25 cellular contexts compared by ENCODE assay signal in genomic region chr5:2493356-2493755, GRCh38.
DNase-seq lines count a peak whose midpoint lies in the region; FAIRE-seq and TF ChIP-seq lines count a peak whose summit lies in the region.
"Had no signal": no experiment of that assay in that cellular context is flagged by ENCODE, and none has a peak within 500 bp of the region (broad histone marks: within the 10 kb centered on the region; RNA-seq: fewer than 3 reads in every experiment).

No MANE protein-coding gene starts in this region.

- no peak overlapping the region for H4K5ac ChIP-seq in H1 (ENCODE audit: insufficient read length, low read depth, low read length)

- no peak overlapping the region for H3K4me3 Mint-ChIP-seq in neural progenitor cell
- H3K4me3 Mint-ChIP-seq: CD14-positive monocyte; CD4-positive, alpha-beta T cell; CD8-positive, alpha-beta memory T cell; H9 had no signal

- H3K36me3 ChIP-seq in H1 (ENCODE audit: control insufficient read depth in 2 of 4, insufficient read depth in 4 of 4, low read length in 3 of 4) = no peaks in the 10 kb centered on the region
- no peaks in the 10 kb centered on the region for H3K36me3 ChIP-seq in neural progenitor cell
- H3K36me3 ChIP-seq in esophagus squamous epithelium = no peaks in the 10 kb centered on the region
- H3K36me3 ChIP-seq: BE2C; BLaER1 treated with 17β-estradiol and CSF1 and Interleukin-3, amounts not matched to agents 10 nM and 100 nM had no signal

- no peak for TF ChIP-seq RAD21 in H1 (IDR thresholded peaks at IDR 0.05 in 1 of 2, conservative IDR thresholded peaks at IDR 0.05 in 1 of 2; ENCODE audit: low read depth in 2 of 2, low read length in 2 of 2)

- peak; percentile 28 for FAIRE-seq in HTR-8/SVneo (lab: Jason Lieb, UNC)
- no peak for FAIRE-seq in H1 (lab: Jason Lieb, UNC)
- peak; percentile 82 for FAIRE-seq in urothelium cell line (lab: Jason Lieb, UNC)
- FAIRE-seq: A549, D721Med, GM12878, GM19239 had no signal

- H3K4me1 Mint-ChIP-seq in neural progenitor cell = peaks cover 16% of the 10 kb centered on the region
- H3K4me1 Mint-ChIP-seq: CD14-positive monocyte; CD8-positive, alpha-beta memory T cell had no signal

- H3K4me1 ChIP-seq in H1 (replicated peaks in 1 of 4; ENCODE audit: control insufficient read depth in 3 of 4, insufficient read depth in 4 of 4, low read length in 3 of 4) (peaks cover 0 to 2% (median 0%) of the 10 kb centered on the region in 4 experiments; a peak in 3 of 7 replicates), neural progenitor cell (peaks cover 22% of the 10 kb centered on the region), esophagus squamous epithelium (no peaks in the 10 kb centered on the region)
- H3K4me1 ChIP-seq: A549; BE2C; BLaER1 treated with 17β-estradiol and CSF1 and Interleukin-3, amounts not matched to agents 10 nM and 100 nM had no signal

- H2AK5ac ChIP-seq in H1 (ENCODE audit: low read depth, low read length) = no peak overlapping the region

- H3K79me2 ChIP-seq in H1 (ENCODE audit: control insufficient read depth in 1 of 2, insufficient read depth in 2 of 2, low read length in 2 of 2) = no peaks in the 10 kb centered on the region
- no peaks in the 10 kb centered on the region for H3K79me2 ChIP-seq in neural progenitor cell (ENCODE audit: low read depth)

- WGBS in H1 (ENCODE audit: extremely low coverage in 1 of 2, insufficient coverage in 1 of 2, insufficient read length in 1 of 2, insufficient replicate concordance in 2 of 2, low coverage in 1 of 2, low lambda C conversion rate in 2 of 2, missing lambda C conversion rate in 1 of 2), 2 experiments = 92% methylated on average over 8 of the region's 8 CpGs; no CpG with 5 or more reads in 1 of the 2 experiments
- WGBS in esophagus squamous epithelium, 2 donors = 70 to 85% methylated on average over 8 of the region's 8 CpGs

- H3K27ac ChIP-seq in H1 (ENCODE audit: low read depth, low read length) = no peak overlapping the region
- no peak overlapping the region for H3K27ac ChIP-seq in neural progenitor cell
- no peak overlapping the region for H3K27ac ChIP-seq in esophagus squamous epithelium
- H3K27ac ChIP-seq: A549; BLaER1 treated with 17β-estradiol and CSF1 and Interleukin-3, amounts not matched to agents 10 nM and 100 nM; GM23248 had no signal

- POLR2A ChIA-PET in H1 (lab: Charles Lee; ENCODE audit: partially characterized antibody) = no interaction called here

- CTCF ChIA-PET in H1 (lab: Charles Lee; ENCODE audit: partially characterized antibody) = no interaction called here

- no peak overlapping the region for H2AFZ ChIP-seq in H1 (ENCODE audit: low read length)
- H2AFZ ChIP-seq in neural progenitor cell (replicated peaks) = no peak overlapping the region
- H2AFZ ChIP-seq: GM23248 had no signal

- H3K79me1 ChIP-seq in H1 (ENCODE audit: low read depth, low read length) = no peaks in the 10 kb centered on the region

- H3K9ac ChIP-seq in H1 (replicated peaks in 1 of 4; ENCODE audit: extremely low read depth in 1 of 4, low read depth in 3 of 4, low read length in 3 of 4) (no peak overlapping the region), neural progenitor cell (no peak overlapping the region)
- H3K9ac ChIP-seq: BLaER1 treated with 17β-estradiol and CSF1 and Interleukin-3, amounts not matched to agents 10 nM and 100 nM; GM23248 had no signal

- H3K4ac ChIP-seq in H1 (replicated peaks; ENCODE audit: insufficient read length, low read depth, low read length) = no peak overlapping the region

- peaks cover 21% of the 10 kb centered on the region for H3F3A ChIP-seq in neural progenitor cell (ENCODE audit: low read depth)

- no peak for DNase-seq in HTR-8/SVneo (ENCODE audit: insufficient read length, low spot score)
- no peak for DNase-seq in H1 (ENCODE audit: low read depth in 1 of 2, low spot score in 2 of 2)
- DNase-seq in neural progenitor cell (ENCODE audit: low spot score) = no peak
- DNase-seq in urothelium cell line (ENCODE audit: low spot score) = no peak
- no peak for DNase-seq in esophagus squamous epithelium (lab: John Stamatoyannopoulos, UW)
- DNase-seq in dermis blood vessel endothelial cell = no peak
- DNase-seq in NOMO-1 treated with DMSO at 0.1 percent for 48 hours (lab: John Stamatoyannopoulos, UW; ENCODE audit: unreplicated experiment) = no peak
- DNase-seq: 8988T; ACHN; AML-193; BE2C; CD4-positive, alpha-beta T cell; CD8-positive, alpha-beta memory T cell; DMS 273 treated with DMSO at 0.1 percent for 48 hours; DMS79; EL; GDM1; GM23248; H9 had no signal

- H3K56ac ChIP-seq in H1 (replicated peaks; ENCODE audit: insufficient read length, low read depth, low read length) = no peak overlapping the region

- H3K9me3 Mint-ChIP-seq in neural progenitor cell = peaks cover 4% of the 10 kb centered on the region
- H3K9me3 Mint-ChIP-seq: CD4-positive, alpha-beta T cell had no signal

- no peaks in the 10 kb centered on the region for H3K36me3 Mint-ChIP-seq in neural progenitor cell
- H3K36me3 Mint-ChIP-seq: CD14-positive monocyte; CD8-positive, alpha-beta memory T cell had no signal

- H3K27ac Mint-ChIP-seq in neural progenitor cell = peak overlapping the region; percentile 60
- H3K27ac Mint-ChIP-seq: CD14-positive monocyte; CD4-positive, alpha-beta T cell; CD8-positive, alpha-beta memory T cell; H9 had no signal

- H2BK120ac ChIP-seq in H1 (replicated peaks; ENCODE audit: low read depth, low read length) = no peak overlapping the region

- H3K9me3 ChIP-seq in H1 (ENCODE audit: insufficient read depth in 2 of 2, low read depth in 1 of 2, low read length in 1 of 2) = peaks cover 4 to 6% of the 10 kb centered on the region in 2 experiments; a peak in 2 of 4 replicates
- H3K9me3 ChIP-seq in neural progenitor cell (ENCODE audit: low read depth) = no peaks in the 10 kb centered on the region
- no peaks in the 10 kb centered on the region for H3K9me3 ChIP-seq in esophagus squamous epithelium
- H3K9me3 ChIP-seq: A549; BLaER1 treated with 17β-estradiol and CSF1 and Interleukin-3, amounts not matched to agents 10 nM and 100 nM had no signal

- no peak overlapping the region for H2BK20ac ChIP-seq in H1 (ENCODE audit: low read length)

- intact Hi-C loops in esophagus squamous epithelium (cut with DNase I) = no loop called here

- no peak overlapping the region for H3K14ac ChIP-seq in H1 (ENCODE audit: insufficient read length)

- no peak overlapping the region for H3K4me2 ChIP-seq in H1 (ENCODE audit: insufficient read depth in 1 of 2, low read depth in 2 of 2, low read length in 2 of 2)
- no peak overlapping the region for H3K4me2 ChIP-seq in neural progenitor cell
- H3K4me2 ChIP-seq: A549; BLaER1 treated with 17β-estradiol and CSF1 and Interleukin-3, amounts not matched to agents 10 nM and 100 nM had no signal

- no peak overlapping the region for H3K18ac ChIP-seq in H1 (ENCODE audit: extremely low read depth, low read length)

- no peak overlapping the region for H3K23ac ChIP-seq in H1 (ENCODE audit: insufficient read length)

- peaks cover 8% of the 10 kb centered on the region for H3K27me3 Mint-ChIP-seq in neural progenitor cell (ENCODE audit: insufficient read depth, low read depth)
- H3K27me3 Mint-ChIP-seq: CD4-positive, alpha-beta T cell; CD8-positive, alpha-beta memory T cell had no signal

- TF ChIP-seq EP300 in H1 (IDR thresholded peaks at IDR 0.05; ENCODE audit: borderline replicate concordance in 1 of 2, low read depth in 2 of 2, low read length in 2 of 2) = no peak

- H2BK5ac ChIP-seq in H1 (ENCODE audit: low read depth, low read length) = no peak overlapping the region

- H2BK12ac ChIP-seq in H1 (ENCODE audit: low read depth, low read length) = no peak overlapping the region

- H3K4me3 ChIP-seq in H1 (ENCODE audit: extremely low read depth in 1 of 4, insufficient read depth in 2 of 4, low read depth in 3 of 4, low read length in 4 of 4) = no peak overlapping the region
- no peak overlapping the region for H3K4me3 ChIP-seq in neural progenitor cell
- no peak overlapping the region for H3K4me3 ChIP-seq in esophagus squamous epithelium
- H3K4me3 ChIP-seq: A549; BLaER1 treated with 17β-estradiol and CSF1 and Interleukin-3, amounts not matched to agents 10 nM and 100 nM; GM12878; GM23248 had no signal

- TF ChIP-seq POLR2A in H1 (IDR thresholded peaks at IDR 0.05; ENCODE audit: control extremely low read depth in 1 of 2, low read depth in 2 of 2, low read length in 2 of 2) (no peak), esophagus squamous epithelium (IDR thresholded peaks at IDR 0.05) (no peak)

- H3K27me3 ChIP-seq in H1 (replicated peaks in 1 of 4; ENCODE audit: control insufficient read depth in 3 of 4, extremely low read depth in 1 of 4, insufficient read depth in 3 of 4, low read length in 3 of 4) (no peaks in the 10 kb centered on the region), neural progenitor cell (no peaks in the 10 kb centered on the region), esophagus squamous epithelium (no peaks in the 10 kb centered on the region)
- H3K27me3 ChIP-seq: BE2C; BLaER1 treated with 17β-estradiol and CSF1 and Interleukin-3, amounts not matched to agents 10 nM and 100 nM had no signal

- no peak overlapping the region for H4K8ac ChIP-seq in H1 (ENCODE audit: extremely low read depth, insufficient read depth, low read length)

- H4K20me1 ChIP-seq in H1 (replicated peaks in 1 of 2; ENCODE audit: control insufficient read depth in 1 of 2, insufficient read depth in 2 of 2, low read length in 2 of 2) (no peaks in the 10 kb centered on the region), neural progenitor cell (ENCODE audit: low read depth) (no peaks in the 10 kb centered on the region)
- H4K20me1 ChIP-seq: BLaER1 treated with 17β-estradiol and CSF1 and Interleukin-3, amounts not matched to agents 10 nM and 100 nM had no signal

- TF ChIP-seq CTCF in H1 (IDR thresholded peaks at IDR 0.05; ENCODE audit: control extremely low read depth in 1 of 3, insufficient read depth in 1 of 3, low read depth in 1 of 3, low read length in 3 of 3) = no peak
- TF ChIP-seq CTCF in neural progenitor cell (IDR thresholded peaks at IDR 0.05) = no peak
- no peak for TF ChIP-seq CTCF in esophagus squamous epithelium (IDR thresholded peaks at IDR 0.05)

- no peak overlapping the region for H2BK15ac ChIP-seq in H1 (ENCODE audit: low read length)

- H4K91ac ChIP-seq in H1 (replicated peaks; ENCODE audit: insufficient read length, low read length) = peak overlapping the region; percentile 66

- H3K23me2 ChIP-seq in H1 (ENCODE audit: low read depth, low read length) = no peaks in the 10 kb centered on the region

TF ChIP-seq in H1, 55 proteins besides CTCF, POLR2A, EP300 and RAD21:
- no peak for TF ChIP-seq RNF2 (IDR thresholded peaks at IDR 0.05; ENCODE audit: borderline replicate concordance, low read depth, low read length, missing control alignments, poor library complexity, severe bottlenecking)
- TF ChIP-seq BRCA1 (IDR thresholded peaks at IDR 0.05; ENCODE audit: low read depth, low read length) = no peak
- no peak for TF ChIP-seq CTBP2 (IDR thresholded peaks at IDR 0.05; ENCODE audit: borderline replicate concordance, insufficient read depth, insufficient read length, low read length)
- TF ChIP-seq KDM1A (IDR thresholded peaks at IDR 0.05; ENCODE audit: borderline replicate concordance, low read length) = no peak
- no peak for TF ChIP-seq ASH2L (IDR thresholded peaks at IDR 0.05; ENCODE audit: low read length)
- no peak for TF ChIP-seq SP4 (IDR thresholded peaks at IDR 0.05; ENCODE audit: low read length)
